In genomic region chr17:75783069-75783783, GRCh38 we compare ENCODE assay signal across 1 cellular context.
TF ChIP-seq lines count a peak whose summit lies in the region.

No MANE protein-coding gene starts in this region.

TF ChIP-seq in GM23338, 12 proteins besides CTCF, POLR2A, EP300 and RAD21 (continued from another document):
- TF ChIP-seq ZNF462 (CRISPR knock-in tag; IDR thresholded peaks at IDR 0.05) (no peak), CREB1 (CRISPR knock-in tag; IDR thresholded peaks at IDR 0.05; ENCODE audit: low read depth) (no peak), ZNF114 (CRISPR knock-in tag; IDR thresholded peaks at IDR 0.05) (no peak), ETS1 (IDR thresholded peaks at IDR 0.05) (no peak), EZH2 (IDR thresholded peaks at IDR 0.05; ENCODE audit: low read depth, unreplicated experiment) (no peak), NANOG (IDR thresholded peaks at IDR 0.05; ENCODE audit: borderline replicate concordance) (no peak), JUNB (IDR thresholded peaks at IDR 0.05; ENCODE audit: unreplicated experiment) (no peak)
